13 cellular contexts compared by ENCODE assay signal in the genomic region with DNA sequence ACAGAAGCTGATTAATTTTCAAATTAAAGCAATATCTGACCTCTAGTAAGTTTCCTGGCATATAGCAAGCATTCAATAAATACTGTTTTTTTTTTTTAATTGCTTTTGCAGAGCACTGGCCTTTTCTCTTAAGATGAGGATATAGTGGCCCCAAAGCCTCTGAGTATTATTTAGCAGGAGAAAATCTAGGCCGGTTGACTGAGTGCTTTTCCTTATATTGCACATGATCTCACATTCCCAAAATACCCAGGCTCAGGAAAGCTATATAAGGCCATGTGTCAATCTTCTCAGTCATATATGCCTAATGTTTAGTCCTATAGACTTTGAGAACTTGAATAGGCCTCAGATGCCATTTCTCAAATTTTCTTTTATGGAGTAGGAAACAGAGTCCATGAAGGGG.
DNase-seq lines count a peak whose midpoint lies in the region; ATAC-seq, FAIRE-seq and TF ChIP-seq lines count a peak whose summit lies in the region.
"Had no signal": no experiment of that assay in that cellular context is flagged by ENCODE, and none has a peak within 500 bp of the region (broad histone marks: within the 10 kb centered on the region; RNA-seq: fewer than 3 reads in every experiment).

No MANE protein-coding gene starts in this region.

- no peak overlapping the region for H2AK5ac ChIP-seq in H1 (ENCODE audit: low read depth, low read length)

- H2AFZ ChIP-seq in H1 (ENCODE audit: low read length) (no peak overlapping the region), Karpas-422 (ENCODE audit: low read length) (no peak overlapping the region)

- CTCF ChIA-PET in A549 (lab: Yijun Ruan, JAX) = interaction anchor here (0.6 kb wide), 1 partner anchor 96 kb away, joined by 3 read pairs; no protein-coding TSS in a partner anchor
- CTCF ChIA-PET in H1 (lab: Charles Lee; ENCODE audit: partially characterized antibody) = interaction anchor here (0.5 to 1.7 kb wide), 8 partner anchors 12 to 1283 kb away, joined by 3 to 9 read pairs (median 3); no protein-coding TSS in a partner anchor

- H3K9me3 ChIP-seq in A549 = peaks cover 11% of the 10 kb centered on the region; the same call in 2 of the 3 replicates
- no peaks in the 10 kb centered on the region for H3K9me3 ChIP-seq in H1 (ENCODE audit: insufficient read depth in 2 of 2, low read depth in 1 of 2, low read length in 1 of 2)
- no peaks in the 10 kb centered on the region for H3K9me3 ChIP-seq in Karpas-422 (ENCODE audit: low read length)
- H3K9me3 ChIP-seq: Caco-2 had no signal

- no peak overlapping the region for H3K4ac ChIP-seq in H1 (replicated peaks; ENCODE audit: insufficient read length, low read depth, low read length)

- H3K27ac Mint-ChIP-seq in nephron = peak overlapping the region in 2 of 3 experiments; percentile 39 to 59
- H3K27ac Mint-ChIP-seq in activated naive CD8-positive, alpha-beta T cell treated with anti-CD3 and anti-CD28 coated beads for 36 hours = no peak overlapping the region

- H2BK15ac ChIP-seq in H1 (ENCODE audit: low read length) = no peak overlapping the region

- ATAC-seq in A549 = no peak

- H3K36me3 ChIP-seq in H1 (ENCODE audit: control insufficient read depth in 2 of 4, insufficient read depth in 4 of 4, low read length in 3 of 4) (no peaks in the 10 kb centered on the region), Karpas-422 (ENCODE audit: insufficient read depth, low read length) (no peaks in the 10 kb centered on the region)

- H3K4me1 ChIP-seq in A549 (peaks cover 21% of the 10 kb centered on the region), H1 (replicated peaks in 1 of 4; ENCODE audit: control insufficient read depth in 3 of 4, insufficient read depth in 4 of 4, low read length in 3 of 4) (peaks cover 4 to 16% (median 8%) of the 10 kb centered on the region in 4 experiments; a peak in 6 of 7 replicates), Karpas-422 (ENCODE audit: low read length) (no peaks in the 10 kb centered on the region)
- H3K4me1 ChIP-seq: Caco-2 had no signal

- TF ChIP-seq RAD21 in A549 (conservative IDR thresholded peaks at IDR 0.05 in 1 of 2, IDR thresholded peaks at IDR 0.05 in 1 of 2) = no peak
- no peak for TF ChIP-seq RAD21 in H1 (IDR thresholded peaks at IDR 0.05 in 1 of 2, conservative IDR thresholded peaks at IDR 0.05 in 1 of 2; ENCODE audit: low read depth in 2 of 2, low read length in 2 of 2)

- no peaks in the 10 kb centered on the region for H3K9me3 Mint-ChIP-seq in nephron
- no peaks in the 10 kb centered on the region for H3K9me3 Mint-ChIP-seq in activated naive CD8-positive, alpha-beta T cell treated with anti-CD3 and anti-CD28 coated beads for 36 hours

- no peak overlapping the region for H2BK120ac ChIP-seq in H1 (replicated peaks; ENCODE audit: low read depth, low read length)

- 87% methylated on average over 1 of the region's 1 CpG for WGBS in A549 (ENCODE audit: missing lambda C conversion rate)
- WGBS in H1 (ENCODE audit: extremely low coverage in 1 of 2, insufficient coverage in 1 of 2, insufficient read length in 1 of 2, insufficient replicate concordance in 2 of 2, low coverage in 1 of 2, low lambda C conversion rate in 2 of 2, missing lambda C conversion rate in 1 of 2), 2 experiments = 93% methylated on average over 1 of the region's 1 CpG; no CpG with 5 or more reads in 1 of the 2 experiments

- no peak overlapping the region; the same call in 2 of the 3 replicates for H3K4me2 ChIP-seq in A549
- no peak overlapping the region; a peak in 1 of 4 replicates for H3K4me2 ChIP-seq in H1 (ENCODE audit: insufficient read depth in 1 of 2, low read depth in 2 of 2, low read length in 2 of 2)
- H3K4me2 ChIP-seq in Karpas-422 (ENCODE audit: low read depth, low read length, poor library complexity, severe bottlenecking) = no peak overlapping the region

- POLR2A ChIA-PET in A549 (lab: Yijun Ruan, JAX) = no interaction called here
- POLR2A ChIA-PET in H1 (lab: Charles Lee; ENCODE audit: partially characterized antibody) = no interaction called here

- H3K79me2 ChIP-seq in H1 (ENCODE audit: control insufficient read depth in 1 of 2, insufficient read depth in 2 of 2, low read length in 2 of 2) (no peaks in the 10 kb centered on the region), Karpas-422 (ENCODE audit: low read length) (no peaks in the 10 kb centered on the region)

- H3K79me1 ChIP-seq in H1 (ENCODE audit: low read depth, low read length) = no peaks in the 10 kb centered on the region

- H3K9me2 ChIP-seq in Karpas-422 (replicated peaks; ENCODE audit: insufficient read depth, low read length) = no peaks in the 10 kb centered on the region

- H3K9ac ChIP-seq in H1 (replicated peaks in 1 of 4; ENCODE audit: extremely low read depth in 1 of 4, low read depth in 3 of 4, low read length in 3 of 4) (no peak overlapping the region), Karpas-422 (ENCODE audit: low read length) (no peak overlapping the region)

- DNase-seq in A549 (ENCODE audit: low read depth in 1 of 2, low spot score in 1 of 2) (no peak), NCI-H69 (lab: John Stamatoyannopoulos, UW) (peak; percentile 29), H1 (ENCODE audit: low read depth in 1 of 2, low spot score in 2 of 2) (no peak), Karpas-422 (no peak), inferior parietal cortex (ENCODE audit: extremely low spot score) (no peak), NCI-H2196 treated with DMSO at 0.1 percent for 48 hours (lab: John Stamatoyannopoulos, UW; ENCODE audit: unreplicated experiment) (no peak)
- no peak for DNase-seq in activated naive CD8-positive, alpha-beta T cell treated with anti-CD3 and anti-CD28 coated beads for 36 hours
- DNase-seq: AML-193, Caco-2, DMS53, H7, NCI-H1694 treated with DMSO at 0.1 percent for 48 hours had no signal

- no peak overlapping the region for H4K8ac ChIP-seq in H1 (ENCODE audit: extremely low read depth, insufficient read depth, low read length)

- TF ChIP-seq CTCF in A549 (IDR thresholded peaks at IDR 0.05) = no peak
- no peak for TF ChIP-seq CTCF in H1 (IDR thresholded peaks at IDR 0.05; ENCODE audit: control extremely low read depth in 1 of 3, insufficient read depth in 1 of 3, low read depth in 1 of 3, low read length in 3 of 3)
- TF ChIP-seq CTCF in nephron (IDR thresholded peaks at IDR 0.05; ENCODE audit: unreplicated experiment in 3 of 3) = no peak

- no peak overlapping the region for H3K56ac ChIP-seq in H1 (replicated peaks; ENCODE audit: insufficient read length, low read depth, low read length)

- H2BK5ac ChIP-seq in H1 (ENCODE audit: low read depth, low read length) = no peak overlapping the region

- H3K27ac ChIP-seq in A549 (peak overlapping the region; percentile 76 to 91), H1 (ENCODE audit: low read depth, low read length) (no peak overlapping the region), Karpas-422 (ENCODE audit: low read length) (no peak overlapping the region)

- FAIRE-seq in A549 (lab: Jason Lieb, UNC) (no peak), H1 (lab: Jason Lieb, UNC) (no peak)

- H3K36me3 Mint-ChIP-seq in nephron (ENCODE audit: low read depth) = no peaks in the 10 kb centered on the region
- H3K36me3 Mint-ChIP-seq in activated naive CD8-positive, alpha-beta T cell treated with anti-CD3 and anti-CD28 coated beads for 36 hours = no peaks in the 10 kb centered on the region

- H2BK20ac ChIP-seq in H1 (ENCODE audit: low read length) = 0 out of 2 replicates have a peak overlapping the region, but pooled peaks have one; percentile 67

- H3K23ac ChIP-seq in H1 (ENCODE audit: insufficient read length) = no peak overlapping the region

- peaks cover 0 to 2% (median 0%) of the 10 kb centered on the region in 4 experiments; a peak in 1 of 7 replicates for H3K27me3 ChIP-seq in H1 (replicated peaks in 1 of 4; ENCODE audit: control insufficient read depth in 3 of 4, extremely low read depth in 1 of 4, insufficient read depth in 3 of 4, low read length in 3 of 4)
- no peaks in the 10 kb centered on the region for H3K27me3 ChIP-seq in Karpas-422 (ENCODE audit: low read length)

- no peak overlapping the region for H3K14ac ChIP-seq in H1 (ENCODE audit: insufficient read length)

- no peak overlapping the region for H4K5ac ChIP-seq in H1 (ENCODE audit: insufficient read length, low read depth, low read length)

- H4K91ac ChIP-seq in H1 (replicated peaks; ENCODE audit: insufficient read length, low read length) = no peak overlapping the region

- H4K20me1 ChIP-seq in H1 (replicated peaks in 1 of 2; ENCODE audit: control insufficient read depth in 1 of 2, insufficient read depth in 2 of 2, low read length in 2 of 2) = no peaks in the 10 kb centered on the region
- no peaks in the 10 kb centered on the region for H4K20me1 ChIP-seq in Karpas-422 (ENCODE audit: insufficient read depth, low read depth, low read length)

- no peak overlapping the region for H3K4me3 Mint-ChIP-seq in nephron
- H3K4me3 Mint-ChIP-seq in activated naive CD8-positive, alpha-beta T cell treated with anti-CD3 and anti-CD28 coated beads for 36 hours = no peak overlapping the region

- no peak for TF ChIP-seq EP300 in A549 (IDR thresholded peaks at IDR 0.05)
- TF ChIP-seq EP300 in H1 (IDR thresholded peaks at IDR 0.05; ENCODE audit: borderline replicate concordance in 1 of 2, low read depth in 2 of 2, low read length in 2 of 2) = no peak

- H3K23me2 ChIP-seq in H1 (ENCODE audit: low read depth, low read length) = no peaks in the 10 kb centered on the region

- no peak overlapping the region for H2BK12ac ChIP-seq in H1 (ENCODE audit: low read depth, low read length)

- no peaks in the 10 kb centered on the region for H3K27me3 Mint-ChIP-seq in nephron (ENCODE audit: low read depth)
- H3K27me3 Mint-ChIP-seq in activated naive CD8-positive, alpha-beta T cell treated with anti-CD3 and anti-CD28 coated beads for 36 hours = peaks cover 14% of the 10 kb centered on the region

- no peak overlapping the region; the same call in 1 of the 2 replicates for H3K18ac ChIP-seq in H1 (ENCODE audit: extremely low read depth, low read length)

- TF ChIP-seq POLR2A in A549 (IDR thresholded peaks at IDR 0.05; ENCODE audit: low read length) (no peak), H1 (IDR thresholded peaks at IDR 0.05; ENCODE audit: control extremely low read depth in 1 of 2, low read depth in 2 of 2, low read length in 2 of 2) (no peak)

- H3K4me3 ChIP-seq in A549 (no peak overlapping the region), H1 (ENCODE audit: extremely low read depth in 1 of 4, insufficient read depth in 2 of 4, low read depth in 3 of 4, low read length in 4 of 4) (no peak overlapping the region), Karpas-422 (ENCODE audit: low read length) (no peak overlapping the region)

- peaks cover 48% of the 10 kb centered on the region for H3K4me1 Mint-ChIP-seq in nephron
- H3K4me1 Mint-ChIP-seq in activated naive CD8-positive, alpha-beta T cell treated with anti-CD3 and anti-CD28 coated beads for 36 hours = no peaks in the 10 kb centered on the region

TF ChIP-seq in A549, 52 proteins besides CTCF, POLR2A, EP300 and RAD21 (continues in another document):
- TF ChIP-seq ZSCAN20 (CRISPR knock-in tag; IDR thresholded peaks at IDR 0.05) (0 out of 2 replicates have a peak, but pooled peaks have one; percentile 0), ZFP36 (IDR thresholded peaks at IDR 0.05; ENCODE audit: borderline replicate concordance, partially characterized antibody) (no peak)

TF ChIP-seq in H1, 55 proteins besides CTCF, POLR2A, EP300 and RAD21 (continues in another document):
- TF ChIP-seq PHF8 (conservative IDR thresholded peaks at IDR 0.05; ENCODE audit: low read depth, low read length) = no peak
- TF ChIP-seq EGR1 (IDR thresholded peaks at IDR 0.05; ENCODE audit: borderline replicate concordance, low read depth, low read length) = no peak
- TF ChIP-seq MAFK (IDR thresholded peaks at IDR 0.05; ENCODE audit: low read depth, low read length) = no peak

Comparison
In these comparisons a context has a peak if more than half of its experiments do, and no peak if none do; other contexts are left out.
1. H3K27ac ChIP-seq: peak in A549 (2 of 2); none in H1 (single experiment) and Karpas-422 (single experiment).